ENCODE assay signal across 1 cellular context in genomic region chr4:18417651-18418050, GRCh38.
TF ChIP-seq lines count a peak whose summit lies in the region.

No MANE protein-coding gene starts in this region.

TF ChIP-seq in K562, 482 proteins besides CTCF, POLR2A, EP300 and RAD21 (continued from another document):
- peak; percentile 29; the same call in 1 of the 2 replicates for TF ChIP-seq MGA (IDR thresholded peaks at IDR 0.05)
- TF ChIP-seq MEIS2 (IDR thresholded peaks at IDR 0.05; ENCODE audit: partially characterized antibody): peak; percentile 16
- TF ChIP-seq POLR2H (tag; IDR thresholded peaks at IDR 0.05; ENCODE audit: low read depth): peak; percentile 37; the same call in 1 of the 2 replicates
- TF ChIP-seq NFYB (IDR thresholded peaks at IDR 0.05; ENCODE audit: extremely low read depth, insufficient read length): peak; percentile 44
- TF ChIP-seq GTF2A2 (tag; IDR thresholded peaks at IDR 0.05): 0 out of 2 replicates have a peak, but pooled peaks have one; percentile 51
- TF ChIP-seq MTA3 (IDR thresholded peaks at IDR 0.05; ENCODE audit: borderline replicate concordance): peak; percentile 80
